14 cellular contexts compared by ENCODE assay signal in the genomic region with DNA sequence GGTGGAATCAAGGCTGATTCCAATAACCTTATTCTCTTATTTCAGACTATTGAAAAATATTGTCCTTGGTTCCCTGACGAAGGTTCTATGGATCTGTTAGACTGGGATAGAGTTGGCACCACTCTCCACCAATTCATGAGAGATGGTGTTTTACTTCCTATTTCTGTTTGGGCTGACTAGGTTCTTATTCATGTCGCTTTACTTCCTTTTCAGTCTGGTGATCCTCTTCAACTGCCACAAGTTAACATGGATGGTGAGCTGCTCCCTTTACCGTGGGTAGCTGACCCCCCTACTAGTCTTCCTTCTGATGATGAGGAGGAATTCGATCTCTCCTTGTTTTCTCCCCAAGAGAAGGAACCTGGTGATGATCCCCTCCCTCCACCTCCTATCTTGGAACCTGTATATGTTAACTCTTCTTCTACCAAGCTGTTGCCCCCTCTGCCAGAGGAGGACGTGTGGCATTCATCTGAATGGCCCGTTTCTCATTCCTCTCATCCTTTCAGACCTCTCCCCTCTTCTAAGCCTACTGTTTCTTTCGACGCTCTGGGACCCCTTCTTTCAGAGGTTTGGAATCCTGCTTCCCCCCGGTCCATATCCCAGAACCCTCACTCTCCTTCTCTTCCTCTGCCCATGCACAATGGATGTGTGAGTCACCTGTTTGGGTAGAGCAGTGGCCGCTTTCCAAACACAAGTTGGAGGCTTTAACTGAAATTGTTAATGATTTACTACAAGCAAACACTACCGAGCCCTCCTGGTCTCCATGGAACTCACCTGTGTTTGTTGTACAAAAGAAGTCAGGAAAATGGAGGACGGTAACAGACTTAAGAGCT. TPM values are rescaled to one million over a fixed set of nuclear protein-coding genes. Genes with fewer than 3 reads are reported as not detected.
DNase-seq lines count a peak whose midpoint lies in the region; ATAC-seq, FAIRE-seq and TF ChIP-seq lines count a peak whose summit lies in the region.
"Had no signal": no experiment of that assay in that cellular context is flagged by ENCODE, and none has a peak within 500 bp of the region (broad histone marks: within the 10 kb centered on the region; RNA-seq: fewer than 3 reads in every experiment).

No MANE protein-coding gene starts in this region.

- H3K27ac Mint-ChIP-seq in astrocyte (ENCODE audit: unreplicated experiment) (peak overlapping the region; percentile 64), immature natural killer cell (peak overlapping the region in 1 of 6 donors; percentile 14)
- no peak overlapping the region for H3K27ac Mint-ChIP-seq in activated CD4-positive, alpha-beta T cell treated with anti-CD3 and anti-CD28 coated beads, Interleukin-2, amount 10 ng/mL, durations not matched to agents 24 days and 14 days

- H3K36me3 ChIP-seq in cardiac muscle cell (no peaks in the 10 kb centered on the region), astrocyte (ENCODE audit: insufficient read depth, low read length) (no peaks in the 10 kb centered on the region), right lobe of liver (no peaks in the 10 kb centered on the region)

- H4K20me1 ChIP-seq in astrocyte (ENCODE audit: insufficient read depth, low read length): no peaks in the 10 kb centered on the region

- H3K27ac ChIP-seq in cardiac muscle cell (peak overlapping the region; percentile 99), astrocyte (ENCODE audit: low read depth, low read length) (no peak overlapping the region), right lobe of liver (peak overlapping the region; percentile 61 to 80 (median 80))
- H3K27ac ChIP-seq: parathyroid adenoma had no signal

- H3K4me3 Mint-ChIP-seq in astrocyte (ENCODE audit: unreplicated experiment) (no peak overlapping the region), immature natural killer cell (no peak overlapping the region)
- H3K4me3 Mint-ChIP-seq in activated CD4-positive, alpha-beta T cell treated with anti-CD3 and anti-CD28 coated beads, Interleukin-2, amount 10 ng/mL, durations not matched to agents 24 days and 14 days: no peak overlapping the region

- intact Hi-C loops in left ventricle myocardium superior (cut with micrococcal nuclease): no loop called here
- intact Hi-C loops in right lobe of liver (cut with DNase I): no loop called here
- intact Hi-C loops in activated CD4-positive, alpha-beta T cell treated with anti-CD3 and anti-CD28 coated beads, Interleukin-2, amount 10 ng/mL, durations not matched to agents 24 days and 14 days (cut with micrococcal nuclease): no loop called here

- H3K9me3 ChIP-seq in cardiac muscle cell (ENCODE audit: low read depth) (no peaks in the 10 kb centered on the region), astrocyte (ENCODE audit: insufficient read depth, low read depth, low read length) (no peaks in the 10 kb centered on the region), right lobe of liver (no peaks in the 10 kb centered on the region)

- TF ChIP-seq CTCF in cardiac muscle cell (IDR thresholded peaks at IDR 0.05; ENCODE audit: low read depth, low read length) (no peak), astrocyte (IDR thresholded peaks at IDR 0.05; ENCODE audit: insufficient read depth, low read depth, low read length) (no peak), right lobe of liver (IDR thresholded peaks at IDR 0.05) (no peak), omental fat pad (IDR thresholded peaks at IDR 0.05) (no peak)

- H3K4me3 ChIP-seq in cardiac muscle cell (no peak overlapping the region), astrocyte (ENCODE audit: insufficient read depth, low read depth, low read length) (no peak overlapping the region), right lobe of liver (no peak overlapping the region)

- no peak overlapping the region for H3K9ac ChIP-seq in astrocyte (ENCODE audit: low read length)
- H3K9ac ChIP-seq: parathyroid adenoma had no signal

- H3K4me2 ChIP-seq in astrocyte (ENCODE audit: low read length): no peak overlapping the region

- H3K4me1 Mint-ChIP-seq in astrocyte (ENCODE audit: low read depth, unreplicated experiment) (peaks cover 20% of the 10 kb centered on the region), immature natural killer cell (peaks cover 0 to 4% of the 10 kb centered on the region in 2 donors)
- peaks cover 9% of the 10 kb centered on the region for H3K4me1 Mint-ChIP-seq in activated CD4-positive, alpha-beta T cell treated with anti-CD3 and anti-CD28 coated beads, Interleukin-2, amount 10 ng/mL, durations not matched to agents 24 days and 14 days

- 27% methylated on average over 12 of the region's 12 CpGs for WGBS in right lobe of liver (ENCODE audit: insufficient coverage, low coverage, low lambda C conversion rate, missing lambda C conversion rate)

- H3K4me1 ChIP-seq in cardiac muscle cell (ENCODE audit: low read depth) (peaks cover 19% of the 10 kb centered on the region), astrocyte (ENCODE audit: insufficient read depth, low read length) (no peaks in the 10 kb centered on the region), right lobe of liver (peaks cover 0 to 29% (median 4%) of the 10 kb centered on the region in 4 donors)
- H3K4me1 ChIP-seq: parathyroid adenoma had no signal

- H3K79me2 ChIP-seq in astrocyte (ENCODE audit: insufficient read depth, low read length): no peaks in the 10 kb centered on the region

- no peaks in the 10 kb centered on the region for H3K27me3 Mint-ChIP-seq in astrocyte (ENCODE audit: low read depth, unreplicated experiment)
- peaks cover 0 to 6% (median 1%) of the 10 kb centered on the region in 3 donors for H3K27me3 Mint-ChIP-seq in immature natural killer cell (ENCODE audit: low read depth in 3 of 3)
- H3K27me3 Mint-ChIP-seq in activated CD4-positive, alpha-beta T cell treated with anti-CD3 and anti-CD28 coated beads, Interleukin-2, amount 10 ng/mL, durations not matched to agents 24 days and 14 days: peaks cover 4% of the 10 kb centered on the region

- no peak overlapping the region for H2AFZ ChIP-seq in astrocyte (ENCODE audit: low read depth, low read length)
- H2AFZ ChIP-seq: parathyroid adenoma had no signal

- TF ChIP-seq POLR2A in right lobe of liver (IDR thresholded peaks at IDR 0.05): peak; percentile 24

- DNase-seq in cardiac muscle cell (ENCODE audit: low read depth in 1 of 2, low spot score in 1 of 2) (no peak), left ventricle myocardium superior (no peak), astrocyte (ENCODE audit: low read depth) (no peak), right lobe of liver (peak in 2 of 3 donors; percentile 54 to 81), immature natural killer cell (no peak), omental fat pad (ENCODE audit: low spot score) (no peak)
- DNase-seq in activated CD4-positive, alpha-beta T cell treated with anti-CD3 and anti-CD28 coated beads, Interleukin-2, amount 10 ng/mL, durations not matched to agents 24 days and 14 days: no peak
- DNase-seq: activated T-cell treated with anti-CD3 and anti-CD28 coated beads, Interleukin-2, amount 50 U/mL, for 1 hour; amniotic stem cell; DND-41; NCI-H187 had no signal

- ATAC-seq in left ventricle myocardium superior (no peak), right lobe of liver (peak; percentile 67 to 85 (median 76)), HG03457 (IDR thresholded peaks at IDR 0.05; ENCODE audit: unreplicated experiment) (no peak), omental fat pad (ENCODE audit: low FRiP score) (no peak)

- no peak for FAIRE-seq in astrocyte (lab: Jason Lieb, UNC)
- FAIRE-seq: HTR-8/SVneo had no signal

- H3K9me3 Mint-ChIP-seq in astrocyte (ENCODE audit: unreplicated experiment) (peaks cover 10% of the 10 kb centered on the region), immature natural killer cell (peaks cover 0 to 3% (median 0%) of the 10 kb centered on the region in 6 donors)
- H3K9me3 Mint-ChIP-seq in activated CD4-positive, alpha-beta T cell treated with anti-CD3 and anti-CD28 coated beads, Interleukin-2, amount 10 ng/mL, durations not matched to agents 24 days and 14 days: no peaks in the 10 kb centered on the region

- H3K36me3 Mint-ChIP-seq in astrocyte (ENCODE audit: low read depth, unreplicated experiment): peaks cover 14% of the 10 kb centered on the region
- H3K36me3 Mint-ChIP-seq in immature natural killer cell: no peaks in the 10 kb centered on the region
- no peaks in the 10 kb centered on the region for H3K36me3 Mint-ChIP-seq in activated CD4-positive, alpha-beta T cell treated with anti-CD3 and anti-CD28 coated beads, Interleukin-2, amount 10 ng/mL, durations not matched to agents 24 days and 14 days (ENCODE audit: low read depth)

- H3K27me3 ChIP-seq in cardiac muscle cell: no peaks in the 10 kb centered on the region
- no peaks in the 10 kb centered on the region for H3K27me3 ChIP-seq in astrocyte (ENCODE audit: insufficient read depth, low read length)
- no peaks in the 10 kb centered on the region for H3K27me3 ChIP-seq in right lobe of liver

RNA-seq across cellular contexts. Expression of a gene that starts 13.5 kb away (rescaled TPM):
- total RNA-seq in cardiac muscle cell: 51.4 and 52.7 TPM in 2 replicates
- polyA plus RNA-seq in cardiac muscle cell: 74.2 and 78.0 TPM in 2 replicates
- 37.4 TPM for total RNA-seq in left ventricle myocardium superior
- total RNA-seq in astrocyte: 36.7 and 37.0 TPM in 2 replicates
- total RNA-seq in right lobe of liver: 10 to 100 TPM; 17.0 to 28.5 (median 21.5) TPM
- 10 to 100 TPM; 37.0 to 56.9 (median 39.3) TPM for polyA plus RNA-seq in immature natural killer cell
- 65.0 and 69.6 TPM in 2 replicates for total RNA-seq in activated CD4-positive, alpha-beta T cell treated with anti-CD3 and anti-CD28 coated beads, Interleukin-2, amount 10 ng/mL, durations not matched to agents 24 days and 14 days
- total RNA-seq in omental fat pad: 10 to 100 TPM; 18.4 to 28.5 (median 22.8) TPM

Comparison
In these comparisons a context has a peak if more than half of its experiments do, and no peak if none do; other contexts are left out.
1. DNase-seq: peak in right lobe of liver (2 of 3); none in cardiac muscle cell (0 of 2), left ventricle myocardium superior (single experiment), astrocyte (single experiment), immature natural killer cell (0 of 3), activated CD4-positive, alpha-beta T cell treated with anti-CD3 and anti-CD28 coated beads, Interleukin-2, amount 10 ng/mL, durations not matched to agents 24 days and 14 days (single experiment) and omental fat pad (single experiment).
2. ATAC-seq: peak in right lobe of liver (4 of 4); none in left ventricle myocardium superior (single experiment), HG03457 (single experiment) and omental fat pad (single experiment).